ENCODE assay signal across 10 cellular contexts in the genomic region with DNA sequence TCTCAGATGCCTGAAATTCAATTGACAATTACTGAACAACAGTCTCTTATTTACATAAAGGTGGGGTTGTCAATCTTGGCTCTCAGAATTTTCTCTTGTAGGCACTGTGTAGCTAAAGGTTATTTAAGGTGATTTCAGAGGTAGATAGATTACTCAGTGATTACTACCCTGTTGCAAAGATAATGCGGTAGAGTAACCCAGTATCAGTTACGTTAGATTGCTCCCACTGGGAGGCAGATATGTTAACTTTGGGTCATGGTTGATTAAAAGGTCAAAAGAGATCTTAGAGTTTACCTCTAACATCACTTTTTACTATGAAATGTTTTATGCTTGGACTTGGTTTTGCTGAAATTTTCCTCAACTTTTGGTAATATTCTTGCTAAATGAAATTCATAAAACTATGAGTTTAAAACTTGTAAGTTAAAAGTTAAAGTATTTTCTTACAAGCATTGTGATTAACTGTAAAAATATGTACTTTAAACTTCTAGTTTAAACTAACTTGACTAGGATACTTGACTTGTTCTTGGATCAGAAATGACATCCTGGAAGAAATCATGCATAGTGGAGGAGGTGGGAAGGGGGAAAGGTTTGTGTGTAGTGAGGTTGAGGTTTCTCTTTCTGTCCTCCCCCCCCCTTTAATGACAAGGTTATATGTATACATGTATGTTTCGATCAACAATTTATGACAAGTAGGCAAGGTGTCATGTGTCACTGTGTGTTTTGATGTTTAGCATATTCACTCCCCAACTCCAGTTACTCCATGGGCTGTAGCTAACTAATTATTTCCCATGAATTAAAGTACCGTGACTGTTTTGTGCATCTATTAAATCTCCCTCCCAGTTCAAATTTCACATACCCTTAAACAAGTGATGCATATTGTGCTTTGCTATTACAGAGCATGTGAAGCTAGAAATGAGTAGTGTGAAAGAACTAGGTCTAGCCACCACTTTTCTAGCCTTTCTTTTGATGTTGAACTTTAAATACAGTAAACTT. TPM values are rescaled to one million over a fixed set of nuclear protein-coding genes. Genes with fewer than 3 reads are reported as not detected.
A peak's percentile ranks its signal among the peaks of the same experiment; 100 is the strongest.
DNase-seq lines count a peak whose midpoint lies in the region; ATAC-seq, FAIRE-seq and TF ChIP-seq lines count a peak whose summit lies in the region.
"Had no signal": no experiment of that assay in that cellular context is flagged by ENCODE, and none has a peak within 500 bp of the region (broad histone marks: within the 10 kb centered on the region; RNA-seq: fewer than 3 reads in every experiment).

No MANE protein-coding gene starts in this region.

- H3K27me3 Mint-ChIP-seq in astrocyte (ENCODE audit: low read depth, unreplicated experiment), result no peaks in the 10 kb centered on the region
- peaks cover 71% of the 10 kb centered on the region for H3K27me3 Mint-ChIP-seq in activated naive CD4-positive, alpha-beta T cell treated with anti-CD3 and anti-CD28 coated beads for 36 hours (ENCODE audit: low read depth)
- H3K27me3 Mint-ChIP-seq in activated naive CD8-positive, alpha-beta T cell treated with anti-CD3 and anti-CD28 coated beads for 36 hours, result peaks cover 82% of the 10 kb centered on the region

- H3K27me3 ChIP-seq in BE2C, result no peaks in the 10 kb centered on the region
- no peaks in the 10 kb centered on the region for H3K27me3 ChIP-seq in astrocyte (ENCODE audit: insufficient read depth, low read length)

- H3K27ac ChIP-seq in astrocyte (ENCODE audit: low read depth, low read length) (peak overlapping the region; percentile 90), mesodermal cell (ENCODE audit: low read depth, low read length, severe bottlenecking) (no peak overlapping the region)

- H3K79me2 ChIP-seq in astrocyte (ENCODE audit: insufficient read depth, low read length), result peaks cover 76% of the 10 kb centered on the region

- DNase-seq in BE2C (no peak), HT1080 (ENCODE audit: low read depth) (peak; percentile 24), astrocyte (ENCODE audit: low read depth) (no peak), NCI-H1105 treated with DMSO at 0.1 percent for 48 hours (lab: John Stamatoyannopoulos, UW) (no peak)
- no peak for DNase-seq in activated naive CD4-positive, alpha-beta T cell treated with anti-CD3 and anti-CD28 coated beads for 36 hours
- no peak for DNase-seq in activated naive CD8-positive, alpha-beta T cell treated with anti-CD3 and anti-CD28 coated beads for 36 hours

- H3K9me3 Mint-ChIP-seq in astrocyte (ENCODE audit: unreplicated experiment), result no peaks in the 10 kb centered on the region
- peaks cover 2% of the 10 kb centered on the region for H3K9me3 Mint-ChIP-seq in activated naive CD4-positive, alpha-beta T cell treated with anti-CD3 and anti-CD28 coated beads for 36 hours
- no peaks in the 10 kb centered on the region for H3K9me3 Mint-ChIP-seq in activated naive CD8-positive, alpha-beta T cell treated with anti-CD3 and anti-CD28 coated beads for 36 hours

- H3K9me3 ChIP-seq in BE2C (no peaks in the 10 kb centered on the region), astrocyte (ENCODE audit: insufficient read depth, low read depth, low read length) (no peaks in the 10 kb centered on the region), mesodermal cell (ENCODE audit: control insufficient read depth, low read length) (no peaks in the 10 kb centered on the region)
- H3K9me3 ChIP-seq: prostate gland had no signal

- CTCF ChIA-PET in activated naive CD4-positive, alpha-beta T cell treated with anti-CD3 and anti-CD28 coated beads for 36 hours (lab: Charles Lee), result no interaction called here

- peak overlapping the region; percentile 95 for H3K4me2 ChIP-seq in astrocyte (ENCODE audit: low read length)

- H3K4me3 ChIP-seq in BE2C (ENCODE audit: low read depth, low read length) (peak overlapping the region; percentile 93), astrocyte (ENCODE audit: insufficient read depth, low read depth, low read length) (peak overlapping the region; percentile 99), mesodermal cell (ENCODE audit: extremely low read depth, insufficient read depth, low read length, poor library complexity, severe bottlenecking) (peak overlapping the region; percentile 87)

- H3K27ac Mint-ChIP-seq in astrocyte (ENCODE audit: unreplicated experiment), result peak overlapping the region; percentile 97
- H3K27ac Mint-ChIP-seq in activated naive CD4-positive, alpha-beta T cell treated with anti-CD3 and anti-CD28 coated beads for 36 hours, result no peak overlapping the region
- H3K27ac Mint-ChIP-seq in activated naive CD8-positive, alpha-beta T cell treated with anti-CD3 and anti-CD28 coated beads for 36 hours, result no peak overlapping the region

- peak overlapping the region; percentile 100 for H3K4me3 Mint-ChIP-seq in astrocyte (ENCODE audit: unreplicated experiment)
- no peak overlapping the region for H3K4me3 Mint-ChIP-seq in activated naive CD4-positive, alpha-beta T cell treated with anti-CD3 and anti-CD28 coated beads for 36 hours
- no peak overlapping the region for H3K4me3 Mint-ChIP-seq in activated naive CD8-positive, alpha-beta T cell treated with anti-CD3 and anti-CD28 coated beads for 36 hours

- 48% methylated on average over 2 of the region's 4 CpGs; no CpG with 5 or more reads in 1 of the 2 experiments for WGBS in mesodermal cell (ENCODE audit: insufficient coverage in 2 of 2), 2 experiments

- peaks cover 13% of the 10 kb centered on the region for H3K4me1 ChIP-seq in BE2C
- H3K4me1 ChIP-seq in astrocyte (ENCODE audit: insufficient read depth, low read length), result peaks cover 49% of the 10 kb centered on the region
- peaks cover 39% of the 10 kb centered on the region for H3K4me1 ChIP-seq in mesodermal cell (ENCODE audit: control insufficient read depth, insufficient read depth, low read length, poor library complexity, severe bottlenecking)
- H3K4me1 ChIP-seq: prostate gland had no signal

- peaks cover 57% of the 10 kb centered on the region for H4K20me1 ChIP-seq in astrocyte (ENCODE audit: insufficient read depth, low read length)

- no peak for TF ChIP-seq CTCF in BE2C (IDR thresholded peaks at IDR 0.05; ENCODE audit: low read depth, low read length)
- no peak for TF ChIP-seq CTCF in astrocyte (IDR thresholded peaks at IDR 0.05; ENCODE audit: insufficient read depth, low read depth, low read length)

- no peaks in the 10 kb centered on the region; the same call in 1 of the 2 replicates for H3K36me3 ChIP-seq in BE2C
- no peaks in the 10 kb centered on the region for H3K36me3 ChIP-seq in astrocyte (ENCODE audit: insufficient read depth, low read length)
- H3K36me3 ChIP-seq in mesodermal cell (ENCODE audit: control insufficient read depth, insufficient read depth, low read length), result no peaks in the 10 kb centered on the region
- H3K36me3 ChIP-seq: prostate gland had no signal

- intact Hi-C loops in activated naive CD4-positive, alpha-beta T cell treated with anti-CD3 and anti-CD28 coated beads for 36 hours (cut with micrococcal nuclease), result loop anchor here (2.0 kb wide), 1 partner anchor 63 kb away; no protein-coding TSS in a partner anchor

- H3K4me1 Mint-ChIP-seq in astrocyte (ENCODE audit: low read depth, unreplicated experiment), result peaks cover 47% of the 10 kb centered on the region
- H3K4me1 Mint-ChIP-seq in activated naive CD4-positive, alpha-beta T cell treated with anti-CD3 and anti-CD28 coated beads for 36 hours (ENCODE audit: low read depth), result peaks cover 11% of the 10 kb centered on the region
- peaks cover 16% of the 10 kb centered on the region for H3K4me1 Mint-ChIP-seq in activated naive CD8-positive, alpha-beta T cell treated with anti-CD3 and anti-CD28 coated beads for 36 hours

- H2AFZ ChIP-seq in astrocyte (ENCODE audit: low read depth, low read length), result no peak overlapping the region

- H3K9ac ChIP-seq in astrocyte (ENCODE audit: low read length), result peak overlapping the region; percentile 98

- no peak for FAIRE-seq in astrocyte (lab: Jason Lieb, UNC)
- FAIRE-seq: HTR-8/SVneo had no signal

- no peak for ATAC-seq in GM19467 (IDR thresholded peaks at IDR 0.05; ENCODE audit: unreplicated experiment)

- H3K36me3 Mint-ChIP-seq in astrocyte (ENCODE audit: low read depth, unreplicated experiment), result peaks cover 2% of the 10 kb centered on the region
- H3K36me3 Mint-ChIP-seq in activated naive CD4-positive, alpha-beta T cell treated with anti-CD3 and anti-CD28 coated beads for 36 hours (ENCODE audit: low read depth), result no peaks in the 10 kb centered on the region
- no peaks in the 10 kb centered on the region for H3K36me3 Mint-ChIP-seq in activated naive CD8-positive, alpha-beta T cell treated with anti-CD3 and anti-CD28 coated beads for 36 hours

RNA-seq across cellular contexts. Expression of a gene that starts 2.9 kb away (rescaled TPM):
- polyA plus RNA-seq in BE2C (2012; ENCODE audit: insufficient read depth, insufficient read length, low read depth), result 19.8 TPM
- total RNA-seq in HT1080 (2014; rRNA removed; shearing (Covaris generic)), result 130 and 139 TPM in 2 replicates
- polyA plus RNA-seq in HT1080 (2015; cell fraction: cytosol; rRNA removed), result 105 and 133 TPM in 2 replicates
- 540 and 641 TPM in 2 replicates for polyA plus RNA-seq in HT1080 (2015; cell fraction: nucleus; rRNA removed)
- total RNA-seq in astrocyte, result 270 and 284 TPM in 2 replicates
- 179 TPM for polyA plus RNA-seq in mesodermal cell (2013, experiment 1 of 2)
- 184 TPM for polyA plus RNA-seq in mesodermal cell (2013, experiment 2 of 2)
- under 1 TPM in 1 of 2 experiments, not detected in 1; 0.10 TPM for total RNA-seq in activated naive CD4-positive, alpha-beta T cell treated with anti-CD3 and anti-CD28 coated beads for 36 hours
- total RNA-seq in activated naive CD8-positive, alpha-beta T cell treated with anti-CD3 and anti-CD28 coated beads for 36 hours, result under 1 TPM; 0.42 to 0.66 TPM

Comparison
In these comparisons a context has a peak if more than half of its experiments do, and no peak if none do; other contexts are left out.
1. RNA of a gene that starts 2.9 kb away (total RNA-seq): 270 to 284 TPM in astrocyte and 130 to 139 TPM in HT1080; 0.42 to 0.66 TPM in activated naive CD8-positive, alpha-beta T cell treated with anti-CD3 and anti-CD28 coated beads for 36 hours and 0.10 TPM in activated naive CD4-positive, alpha-beta T cell treated with anti-CD3 and anti-CD28 coated beads for 36 hours; every median in the first group is over 10 times any median in the second.
2. Peak in every context shown above with its lines, with median percentiles within 50 percentile points of each other: H3K4me3 ChIP-seq.